Comparison of ENCODE assay signal across 1 cellular context in the genomic region with DNA sequence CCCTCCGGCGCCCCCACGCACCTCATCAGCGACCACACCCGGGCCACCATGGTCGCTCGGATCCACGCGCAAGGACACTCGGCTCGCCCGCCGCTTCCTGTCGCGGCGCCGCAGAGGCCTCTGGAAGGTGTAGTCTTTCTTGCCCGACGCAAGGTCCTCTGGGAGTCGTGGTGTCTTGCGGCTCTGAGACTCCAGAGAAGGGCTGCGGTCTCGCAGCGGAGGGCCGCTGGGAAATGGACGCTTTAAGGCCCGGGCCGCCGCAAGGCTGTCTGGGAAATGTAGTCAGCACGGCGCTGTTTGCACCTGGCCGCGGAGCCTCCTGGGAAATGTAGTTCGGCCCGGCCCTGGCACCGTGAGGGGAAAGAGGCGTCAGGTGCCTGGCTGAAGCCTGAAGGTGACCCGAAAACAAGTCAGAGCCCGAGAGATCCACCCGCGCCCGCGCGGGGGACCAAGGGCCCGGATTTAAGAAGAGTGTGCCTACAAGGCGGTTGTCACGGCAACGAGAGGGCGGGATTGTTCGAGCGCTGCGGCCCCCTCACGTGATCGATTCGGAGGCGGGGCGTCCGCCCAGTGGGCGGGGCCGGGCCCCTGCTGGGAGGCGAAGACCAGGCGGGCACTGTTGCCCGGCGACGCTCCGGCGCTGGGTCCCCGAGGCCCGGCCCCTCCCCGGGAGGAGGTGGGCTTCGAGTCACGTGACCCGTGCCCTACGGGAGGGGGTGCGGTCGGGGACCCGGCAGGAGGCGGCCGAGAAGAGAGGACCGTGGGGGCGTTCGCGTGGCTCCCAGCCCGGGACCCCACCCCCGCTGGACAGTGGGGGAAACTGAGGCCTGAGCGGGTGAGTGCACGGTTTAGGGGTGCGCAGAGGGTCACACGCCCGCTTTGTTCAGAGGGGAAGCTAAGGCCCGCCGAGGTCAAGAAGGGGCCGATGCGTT.
TF ChIP-seq lines count a peak whose summit lies in the region.

A gene with protein sequence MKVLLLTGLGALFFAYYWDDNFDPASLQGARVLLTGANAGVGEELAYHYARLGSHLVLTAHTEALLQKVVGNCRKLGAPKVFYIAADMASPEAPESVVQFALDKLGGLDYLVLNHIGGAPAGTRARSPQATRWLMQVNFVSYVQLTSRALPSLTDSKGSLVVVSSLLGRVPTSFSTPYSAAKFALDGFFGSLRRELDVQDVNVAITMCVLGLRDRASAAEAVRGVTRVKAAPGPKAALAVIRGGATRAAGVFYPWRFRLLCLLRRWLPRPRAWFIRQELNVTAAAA (plus strand): TSS at position 591 of the 932 bp plus-strand sequence. CDS start 3,806 bp downstream, outside the sequence.
A gene with protein sequence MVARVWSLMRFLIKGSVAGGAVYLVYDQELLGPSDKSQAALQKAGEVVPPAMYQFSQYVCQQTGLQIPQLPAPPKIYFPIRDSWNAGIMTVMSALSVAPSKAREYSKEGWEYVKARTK (minus strand): TSS at position 80 of the 932 bp plus-strand sequence. CDS start 30 bp downstream, at position 50.

TF ChIP-seq in GM12878, 131 proteins besides CTCF, POLR2A, EP300 and RAD21 (continued from another document):
- TF ChIP-seq KAT2A (conservative IDR thresholded peaks at IDR 0.05; ENCODE audit: control insufficient read depth, low read depth, low read length) (no peak), MTA3 (IDR thresholded peaks at IDR 0.05; ENCODE audit: borderline replicate concordance, low read length) (no peak), ZNF24 (IDR thresholded peaks at IDR 0.05) (no peak), BACH1 (IDR thresholded peaks at IDR 0.05; ENCODE audit: borderline replicate concordance) (no peak), RB1 (IDR thresholded peaks at IDR 0.05; ENCODE audit: borderline replicate concordance) (no peak), BCL11A (IDR thresholded peaks at IDR 0.05; ENCODE audit: low read depth, low read length) (no peak), RAD51 (IDR thresholded peaks at IDR 0.05) (peak; percentile 96), MYB (IDR thresholded peaks at IDR 0.05; ENCODE audit: borderline replicate concordance, low read depth, low read length) (no peak), JUNB (IDR thresholded peaks at IDR 0.05) (no peak), KDM1A (IDR thresholded peaks at IDR 0.05; ENCODE audit: borderline replicate concordance) (no peak), FOS (IDR thresholded peaks at IDR 0.05; ENCODE audit: borderline replicate concordance, extremely low read depth, insufficient read length) (no peak), CHD2 (IDR thresholded peaks at IDR 0.05; ENCODE audit: borderline replicate concordance, low read depth, low read length) (peak; percentile 77), PAX8 (IDR thresholded peaks at IDR 0.05) (no peak), IRF4 (IDR thresholded peaks at IDR 0.05; ENCODE audit: low read depth, low read length) (0 out of 2 replicates have a peak, but pooled peaks have one; percentile 23), NBN (IDR thresholded peaks at IDR 0.05) (0 out of 2 replicates have a peak, but pooled peaks have one; percentile 7), ZZZ3 (IDR thresholded peaks at IDR 0.05; ENCODE audit: control insufficient read depth, insufficient read length, low read depth) (no peak), POLR2AphosphoS5 (IDR thresholded peaks at IDR 0.05; ENCODE audit: low read length) (0 out of 2 replicates have a peak, but pooled peaks have one; percentile 82), ATF7 (IDR thresholded peaks at IDR 0.05; ENCODE audit: low read depth) (peak; percentile 25; the same call in 1 of the 2 replicates), ETV6 (conservative IDR thresholded peaks at IDR 0.05 in 1 of 2, IDR thresholded peaks at IDR 0.05 in 1 of 2; ENCODE audit: borderline replicate concordance in 1 of 2, low read depth in 1 of 2) (no peak), HDGF (IDR thresholded peaks at IDR 0.05) (peak; percentile 86), YBX1 (IDR thresholded peaks at IDR 0.05) (no peak), BMI1 (IDR thresholded peaks at IDR 0.05; ENCODE audit: borderline replicate concordance) (peak; percentile 99), CBX3 (IDR thresholded peaks at IDR 0.05; ENCODE audit: borderline replicate concordance, low read depth) (no peak), TCF7 (IDR thresholded peaks at IDR 0.05; ENCODE audit: borderline replicate concordance) (no peak), SP1 (IDR thresholded peaks at IDR 0.05; ENCODE audit: low read depth, low read length) (no peak)
- TF ChIP-seq, protein P1, sequence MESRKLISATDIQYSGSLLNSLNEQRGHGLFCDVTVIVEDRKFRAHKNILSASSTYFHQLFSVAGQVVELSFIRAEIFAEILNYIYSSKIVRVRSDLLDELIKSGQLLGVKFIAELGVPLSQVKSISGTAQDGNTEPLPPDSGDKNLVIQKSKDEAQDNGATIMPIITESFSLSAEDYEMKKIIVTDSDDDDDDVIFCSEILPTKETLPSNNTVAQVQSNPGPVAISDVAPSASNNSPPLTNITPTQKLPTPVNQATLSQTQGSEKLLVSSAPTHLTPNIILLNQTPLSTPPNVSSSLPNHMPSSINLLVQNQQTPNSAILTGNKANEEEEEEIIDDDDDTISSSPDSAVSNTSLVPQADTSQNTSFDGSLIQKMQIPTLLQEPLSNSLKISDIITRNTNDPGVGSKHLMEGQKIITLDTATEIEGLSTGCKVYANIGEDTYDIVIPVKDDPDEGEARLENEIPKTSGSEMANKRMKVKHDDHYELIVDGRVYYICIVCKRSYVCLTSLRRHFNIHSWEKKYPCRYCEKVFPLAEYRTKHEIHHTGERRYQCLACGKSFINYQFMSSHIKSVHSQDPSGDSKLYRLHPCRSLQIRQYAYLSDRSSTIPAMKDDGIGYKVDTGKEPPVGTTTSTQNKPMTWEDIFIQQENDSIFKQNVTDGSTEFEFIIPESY (IDR thresholded peaks at IDR 0.05) = no peak; the same call in 1 of the 2 replicates
- TF ChIP-seq, protein P2, sequence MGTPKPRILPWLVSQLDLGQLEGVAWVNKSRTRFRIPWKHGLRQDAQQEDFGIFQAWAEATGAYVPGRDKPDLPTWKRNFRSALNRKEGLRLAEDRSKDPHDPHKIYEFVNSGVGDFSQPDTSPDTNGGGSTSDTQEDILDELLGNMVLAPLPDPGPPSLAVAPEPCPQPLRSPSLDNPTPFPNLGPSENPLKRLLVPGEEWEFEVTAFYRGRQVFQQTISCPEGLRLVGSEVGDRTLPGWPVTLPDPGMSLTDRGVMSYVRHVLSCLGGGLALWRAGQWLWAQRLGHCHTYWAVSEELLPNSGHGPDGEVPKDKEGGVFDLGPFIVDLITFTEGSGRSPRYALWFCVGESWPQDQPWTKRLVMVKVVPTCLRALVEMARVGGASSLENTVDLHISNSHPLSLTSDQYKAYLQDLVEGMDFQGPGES (IDR thresholded peaks at IDR 0.05) = no peak
- TF ChIP-seq, protein P3, sequence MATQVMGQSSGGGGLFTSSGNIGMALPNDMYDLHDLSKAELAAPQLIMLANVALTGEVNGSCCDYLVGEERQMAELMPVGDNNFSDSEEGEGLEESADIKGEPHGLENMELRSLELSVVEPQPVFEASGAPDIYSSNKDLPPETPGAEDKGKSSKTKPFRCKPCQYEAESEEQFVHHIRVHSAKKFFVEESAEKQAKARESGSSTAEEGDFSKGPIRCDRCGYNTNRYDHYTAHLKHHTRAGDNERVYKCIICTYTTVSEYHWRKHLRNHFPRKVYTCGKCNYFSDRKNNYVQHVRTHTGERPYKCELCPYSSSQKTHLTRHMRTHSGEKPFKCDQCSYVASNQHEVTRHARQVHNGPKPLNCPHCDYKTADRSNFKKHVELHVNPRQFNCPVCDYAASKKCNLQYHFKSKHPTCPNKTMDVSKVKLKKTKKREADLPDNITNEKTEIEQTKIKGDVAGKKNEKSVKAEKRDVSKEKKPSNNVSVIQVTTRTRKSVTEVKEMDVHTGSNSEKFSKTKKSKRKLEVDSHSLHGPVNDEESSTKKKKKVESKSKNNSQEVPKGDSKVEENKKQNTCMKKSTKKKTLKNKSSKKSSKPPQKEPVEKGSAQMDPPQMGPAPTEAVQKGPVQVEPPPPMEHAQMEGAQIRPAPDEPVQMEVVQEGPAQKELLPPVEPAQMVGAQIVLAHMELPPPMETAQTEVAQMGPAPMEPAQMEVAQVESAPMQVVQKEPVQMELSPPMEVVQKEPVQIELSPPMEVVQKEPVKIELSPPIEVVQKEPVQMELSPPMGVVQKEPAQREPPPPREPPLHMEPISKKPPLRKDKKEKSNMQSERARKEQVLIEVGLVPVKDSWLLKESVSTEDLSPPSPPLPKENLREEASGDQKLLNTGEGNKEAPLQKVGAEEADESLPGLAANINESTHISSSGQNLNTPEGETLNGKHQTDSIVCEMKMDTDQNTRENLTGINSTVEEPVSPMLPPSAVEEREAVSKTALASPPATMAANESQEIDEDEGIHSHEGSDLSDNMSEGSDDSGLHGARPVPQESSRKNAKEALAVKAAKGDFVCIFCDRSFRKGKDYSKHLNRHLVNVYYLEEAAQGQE (IDR thresholded peaks at IDR 0.05; ENCODE audit: low read depth, low read length) = no peak
- TF ChIP-seq, protein P4, sequence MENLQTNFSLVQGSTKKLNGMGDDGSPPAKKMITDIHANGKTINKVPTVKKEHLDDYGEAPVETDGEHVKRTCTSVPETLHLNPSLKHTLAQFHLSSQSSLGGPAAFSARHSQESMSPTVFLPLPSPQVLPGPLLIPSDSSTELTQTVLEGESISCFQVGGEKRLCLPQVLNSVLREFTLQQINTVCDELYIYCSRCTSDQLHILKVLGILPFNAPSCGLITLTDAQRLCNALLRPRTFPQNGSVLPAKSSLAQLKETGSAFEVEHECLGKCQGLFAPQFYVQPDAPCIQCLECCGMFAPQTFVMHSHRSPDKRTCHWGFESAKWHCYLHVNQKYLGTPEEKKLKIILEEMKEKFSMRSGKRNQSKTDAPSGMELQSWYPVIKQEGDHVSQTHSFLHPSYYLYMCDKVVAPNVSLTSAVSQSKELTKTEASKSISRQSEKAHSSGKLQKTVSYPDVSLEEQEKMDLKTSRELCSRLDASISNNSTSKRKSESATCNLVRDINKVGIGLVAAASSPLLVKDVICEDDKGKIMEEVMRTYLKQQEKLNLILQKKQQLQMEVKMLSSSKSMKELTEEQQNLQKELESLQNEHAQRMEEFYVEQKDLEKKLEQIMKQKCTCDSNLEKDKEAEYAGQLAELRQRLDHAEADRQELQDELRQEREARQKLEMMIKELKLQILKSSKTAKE (IDR thresholded peaks at IDR 0.05; ENCODE audit: low read depth, poor library complexity, severe bottlenecking) = no peak
- TF ChIP-seq, protein P5, sequence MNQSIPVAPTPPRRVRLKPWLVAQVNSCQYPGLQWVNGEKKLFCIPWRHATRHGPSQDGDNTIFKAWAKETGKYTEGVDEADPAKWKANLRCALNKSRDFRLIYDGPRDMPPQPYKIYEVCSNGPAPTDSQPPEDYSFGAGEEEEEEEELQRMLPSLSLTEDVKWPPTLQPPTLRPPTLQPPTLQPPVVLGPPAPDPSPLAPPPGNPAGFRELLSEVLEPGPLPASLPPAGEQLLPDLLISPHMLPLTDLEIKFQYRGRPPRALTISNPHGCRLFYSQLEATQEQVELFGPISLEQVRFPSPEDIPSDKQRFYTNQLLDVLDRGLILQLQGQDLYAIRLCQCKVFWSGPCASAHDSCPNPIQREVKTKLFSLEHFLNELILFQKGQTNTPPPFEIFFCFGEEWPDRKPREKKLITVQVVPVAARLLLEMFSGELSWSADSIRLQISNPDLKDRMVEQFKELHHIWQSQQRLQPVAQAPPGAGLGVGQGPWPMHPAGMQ (IDR thresholded peaks at IDR 0.05; ENCODE audit: borderline replicate concordance) = 0 out of 2 replicates have a peak, but pooled peaks have one; percentile 24
- TF ChIP-seq, protein P6, sequence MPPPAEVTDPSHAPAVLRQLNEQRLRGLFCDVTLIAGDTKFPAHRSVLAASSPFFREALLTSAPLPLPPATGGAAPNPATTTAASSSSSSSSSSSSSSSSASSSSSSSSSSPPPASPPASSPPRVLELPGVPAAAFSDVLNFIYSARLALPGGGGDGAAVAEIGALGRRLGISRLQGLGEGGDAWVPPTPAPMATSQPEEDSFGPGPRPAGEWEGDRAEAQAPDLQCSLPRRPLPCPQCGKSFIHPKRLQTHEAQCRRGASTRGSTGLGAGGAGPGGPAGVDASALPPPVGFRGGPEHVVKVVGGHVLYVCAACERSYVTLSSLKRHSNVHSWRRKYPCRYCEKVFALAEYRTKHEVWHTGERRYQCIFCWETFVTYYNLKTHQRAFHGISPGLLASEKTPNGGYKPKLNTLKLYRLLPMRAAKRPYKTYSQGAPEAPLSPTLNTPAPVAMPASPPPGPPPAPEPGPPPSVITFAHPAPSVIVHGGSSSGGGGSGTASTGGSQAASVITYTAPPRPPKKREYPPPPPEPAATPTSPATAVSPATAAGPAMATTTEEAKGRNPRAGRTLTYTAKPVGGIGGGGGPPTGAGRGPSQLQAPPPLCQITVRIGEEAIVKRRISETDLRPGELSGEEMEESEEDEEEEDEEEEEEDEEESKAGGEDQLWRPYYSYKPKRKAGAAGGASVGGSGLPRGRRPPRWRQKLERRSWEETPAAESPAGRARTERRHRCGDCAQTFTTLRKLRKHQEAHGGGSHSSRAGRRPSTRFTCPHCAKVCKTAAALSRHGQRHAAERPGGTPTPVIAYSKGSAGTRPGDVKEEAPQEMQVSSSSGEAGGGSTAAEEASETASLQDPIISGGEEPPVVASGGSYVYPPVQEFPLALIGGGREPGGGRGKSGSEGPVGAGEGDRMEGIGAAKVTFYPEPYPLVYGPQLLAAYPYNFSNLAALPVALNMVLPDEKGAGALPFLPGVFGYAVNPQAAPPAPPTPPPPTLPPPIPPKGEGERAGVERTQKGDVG (CRISPR knock-in tag; IDR thresholded peaks at IDR 0.05) = no peak
